Comparison of ENCODE assay signal across 8 cellular contexts in genomic region chr2:196718796-196719564, GRCh38.
DNase-seq lines count a peak whose midpoint lies in the region; ATAC-seq, FAIRE-seq and TF ChIP-seq lines count a peak whose summit lies in the region.

No MANE protein-coding gene starts in this region.

- TF ChIP-seq CTCF in HepG2 (CRISPR knock-in tag; IDR thresholded peaks at IDR 0.05) = peak; percentile 65

- peak overlapping the region; percentile 69 for H3K4me2 ChIP-seq in HepG2 (ENCODE audit: low read depth, low read length)

- TF ChIP-seq POLR2A in HepG2 (IDR thresholded peaks at IDR 0.05; ENCODE audit: insufficient read depth in 1 of 2, low read depth in 2 of 2, low read length in 2 of 2) = 0 out of 4 replicates have a peak, but pooled peaks of 1 of the 2 experiments have one; percentile 28

- H3K9me3 ChIP-seq in adipocyte (ENCODE audit: control insufficient read depth, low read length) = no peaks in the 10 kb centered on the region
- H3K9me3 ChIP-seq in HepG2 (ENCODE audit: low read length) = no peaks in the 10 kb centered on the region

- H3K4me1 ChIP-seq in adipocyte (ENCODE audit: control insufficient read depth, insufficient read depth, low read length) (peaks cover 16% of the 10 kb centered on the region), HepG2 (ENCODE audit: insufficient read depth, low read length) (peaks cover 14% of the 10 kb centered on the region)

- H3K27me3 ChIP-seq in adipocyte (replicated peaks; ENCODE audit: control insufficient read depth, insufficient read depth, low read length) (no peaks in the 10 kb centered on the region), HepG2 (ENCODE audit: control insufficient read depth in 1 of 2, insufficient read depth in 2 of 2, low read length in 2 of 2) (no peaks in the 10 kb centered on the region)

- TF ChIP-seq RAD21 in HepG2 (CRISPR knock-in tag; IDR thresholded peaks at IDR 0.05) = 0 out of 2 replicates have a peak, but pooled peaks have one; percentile 11

- no peaks in the 10 kb centered on the region for H3K79me2 ChIP-seq in HepG2 (ENCODE audit: insufficient read depth, low read length)

- H2AFZ ChIP-seq in HepG2 (ENCODE audit: low read length) = peak overlapping the region; percentile 100

- ATAC-seq in HG02759 (IDR thresholded peaks at IDR 0.05; ENCODE audit: unreplicated experiment) = peak; percentile 80
- peak; percentile 100 for ATAC-seq in HepG2

- peak overlapping the region; percentile 81 for H3K27ac ChIP-seq in HepG2 (ENCODE audit: extremely low read length, insufficient read depth, low read length)

- peak; percentile 17 for DNase-seq in DMS 273 treated with DMSO at 0.1 percent for 48 hours (lab: John Stamatoyannopoulos, UW)
- peak; percentile 86 for DNase-seq in adipocyte (ENCODE audit: low read depth)
- peak; percentile 79 for DNase-seq in HepG2 (ENCODE audit: low spot score)
- no peak for DNase-seq in NCI-H69 (lab: John Stamatoyannopoulos, UW)
- DNase-seq in nucleus accumbens (lab: John Stamatoyannopoulos, UW) = no peak
- DNase-seq in Kasumi-1 (lab: John Stamatoyannopoulos, UW) = no peak
- no peak for DNase-seq in MV-4-11 (lab: John Stamatoyannopoulos, UW)

- POLR2A ChIA-PET in HepG2 (lab: Yijun Ruan, JAX) = interaction anchor here (0.9 to 1.7 kb wide), 4 partner anchors 10 to 209 kb away, joined by 3 to 10 read pairs (median 3); partner anchors contain the start of genes CCDC150 and GTF3C3

- H4K20me1 ChIP-seq in HepG2 (ENCODE audit: insufficient read depth, low read length) = no peaks in the 10 kb centered on the region

- no TSS peak for BruUV-seq in HepG2 (replicated peaks; lab: Mats Ljungman, UMichigan)

- WGBS in HepG2 (ENCODE audit: low lambda C conversion rate) = 10% methylated on average over 5 of the region's 5 CpGs

- H3K4me3 ChIP-seq in adipocyte (ENCODE audit: low read length) = peak overlapping the region; percentile 34
- H3K4me3 ChIP-seq in HepG2 (replicated peaks in 1 of 3; ENCODE audit: insufficient read depth in 1 of 3, low read depth in 2 of 3, low read length in 3 of 3) = peak overlapping the region; percentile 11 to 42 (median 16); a peak in 5 of 6 replicates

- no peaks in the 10 kb centered on the region for H3K36me3 ChIP-seq in adipocyte (ENCODE audit: control insufficient read depth, insufficient read depth, low read length, severe bottlenecking)
- peaks cover 3 to 7% of the 10 kb centered on the region in 2 experiments; a peak in 4 of 5 replicates for H3K36me3 ChIP-seq in HepG2 (replicated peaks in 1 of 2; ENCODE audit: control insufficient read depth in 1 of 2, insufficient read depth in 2 of 2, low read length in 2 of 2)

- TF ChIP-seq EP300 in HepG2 (IDR thresholded peaks at IDR 0.05; ENCODE audit: low read depth in 2 of 2, low read length in 2 of 2) (peak in 1 of 2 experiments; percentile 28; a peak in 1 of 4 replicates), HepG2 (CRISPR knock-in tag; IDR thresholded peaks at IDR 0.05; ENCODE audit: borderline replicate concordance) (no peak)

- FAIRE-seq in HepG2 (lab: Jason Lieb, UNC) = peak; percentile 51

- peak overlapping the region; percentile 48 for H3K9ac ChIP-seq in adipocyte (ENCODE audit: low read length)
- peak overlapping the region; percentile 60 for H3K9ac ChIP-seq in HepG2 (ENCODE audit: insufficient read depth, low read depth, low read length)

- CTCF ChIA-PET in HepG2 (lab: Yijun Ruan, JAX; ENCODE audit: low intra/inter-chr PET ratio, low total read pairs) = no interaction called here

- in situ Hi-C loops in HepG2 (cut with HindIII; ENCODE audit: extremely low pct_ligation_motif_present, low pct_unique_long_range_greater_than_20kb) = no loop called here

- intact Hi-C loops in HepG2 (cut with micrococcal nuclease; ENCODE audit: unreplicated experiment) = no loop called here

TF ChIP-seq in HepG2, 621 proteins besides CTCF, POLR2A, EP300 and RAD21 (continues in another document):
- TF ChIP-seq DR1 (CRISPR knock-in tag; IDR thresholded peaks at IDR 0.05) (no peak), NR3C1 (CRISPR knock-in tag; IDR thresholded peaks at IDR 0.05) (no peak), ZNF354B (CRISPR knock-in tag; IDR thresholded peaks at IDR 0.05) (no peak), ZNF790 (CRISPR knock-in tag; IDR thresholded peaks at IDR 0.05; ENCODE audit: borderline replicate concordance) (no peak), BCL3 (CRISPR knock-in tag; IDR thresholded peaks at IDR 0.05) (no peak), ZNF121 (CRISPR knock-in tag; IDR thresholded peaks at IDR 0.05) (no peak), NONO (IDR thresholded peaks at IDR 0.05) (no peak), NONO (CRISPR knock-in tag; conservative IDR thresholded peaks at IDR 0.05) (no peak), SALL1 (CRISPR knock-in tag; IDR thresholded peaks at IDR 0.05) (peak; percentile 59; the same call in 1 of the 2 replicates), GTF2F1 (IDR thresholded peaks at IDR 0.05; ENCODE audit: low read length) (no peak), ZBTB1 (CRISPR knock-in tag; IDR thresholded peaks at IDR 0.05; ENCODE audit: borderline replicate concordance) (no peak), RORA (CRISPR knock-in tag; IDR thresholded peaks at IDR 0.05) (0 out of 2 replicates have a peak, but pooled peaks have one; percentile 78), ARNT (IDR thresholded peaks at IDR 0.05) (no peak), ZNF75D (CRISPR knock-in tag; IDR thresholded peaks at IDR 0.05; ENCODE audit: borderline replicate concordance) (no peak), ZNF337 (CRISPR knock-in tag; IDR thresholded peaks at IDR 0.05; ENCODE audit: borderline replicate concordance, low read depth) (no peak), JARID2 (CRISPR knock-in tag; IDR thresholded peaks at IDR 0.05; ENCODE audit: insufficient replicate concordance) (no peak), HHEX (CRISPR knock-in tag; IDR thresholded peaks at IDR 0.05) (no peak), NFIC (IDR thresholded peaks at IDR 0.05; ENCODE audit: low read length) (no peak), ZSCAN5A (CRISPR knock-in tag; IDR thresholded peaks at IDR 0.05; ENCODE audit: borderline replicate concordance) (0 out of 2 replicates have a peak, but pooled peaks have one; percentile 35), ZNF792 (CRISPR knock-in tag; IDR thresholded peaks at IDR 0.05) (0 out of 2 replicates have a peak, but pooled peaks have one; percentile 64), SAFB2 (CRISPR knock-in tag; IDR thresholded peaks at IDR 0.05; ENCODE audit: borderline replicate concordance, low read depth) (no peak), ZFP36 (IDR thresholded peaks at IDR 0.05; ENCODE audit: borderline replicate concordance, low read depth, low read length, partially characterized antibody) (no peak), ZNF501 (CRISPR knock-in tag; IDR thresholded peaks at IDR 0.05) (no peak), TBP (CRISPR knock-in tag; IDR thresholded peaks at IDR 0.05) (no peak), PRDM4 (CRISPR knock-in tag; IDR thresholded peaks at IDR 0.05; ENCODE audit: borderline replicate concordance) (no peak)

Comparison
In these comparisons a context has a peak if more than half of its experiments do, and no peak if none do; other contexts are left out.
1. DNase-seq: peak in DMS 273 treated with DMSO at 0.1 percent for 48 hours (single experiment), adipocyte (single experiment) and HepG2 (single experiment); none in NCI-H69 (single experiment), nucleus accumbens (0 of 56), Kasumi-1 (0 of 2) and MV-4-11 (single experiment).